Comparison of ENCODE assay signal across 20 cellular contexts in genomic region chr15:47461560-47462175, GRCh38.
"Had no signal": no experiment of that assay in that cellular context is flagged by ENCODE, and none has a peak within 500 bp of the region (broad histone marks: within the 10 kb centered on the region; RNA-seq: fewer than 3 reads in every experiment).

No MANE protein-coding gene starts in this region.

- DNase-seq: activated CD4-positive, alpha-beta memory T cell treated with anti-CD3 and anti-CD28 coated beads for 36 hours; activated CD4-positive, alpha-beta T cell treated with anti-CD3 and anti-CD28 coated beads for 36 hours; activated CD8-positive, alpha-beta memory T cell treated with anti-CD3 and anti-CD28 coated beads, Interleukin-2, amount 10 ng/mL, durations not matched to agents 7 days and 5 days; activated naive CD4-positive, alpha-beta T cell treated with anti-CD3 and anti-CD28 coated beads, Interleukin-2, amount 50 U/mL, for 16 hours; activated T-cell treated with anti-CD3 and anti-CD28 coated beads, Interleukin-2, amount 50 U/mL, for 1 hour; adrenal gland; body of pancreas; cortex of kidney; effector CD4-positive, alpha-beta T cell; esophagus squamous epithelium; mammary epithelial cell; stimulated activated CD4-positive, alpha-beta T cell treated with anti-CD3 and anti-CD28 coated beads, Interleukin-12 subunit alpha, Interleukin-12 subunit beta, amount 100 ng/mL, for 4 hours; stimulated activated CD4-positive, alpha-beta T cell treated with anti-CD3 and anti-CD28 coated beads, Interleukin-2, amount 100 ng/mL, for 24 hours; stomach; T-helper 17 cell; upper lobe of right lung had no signal

- H3K36me3 Mint-ChIP-seq: activated CD4-positive, alpha-beta memory T cell treated with anti-CD3 and anti-CD28 coated beads for 36 hours; activated CD8-positive, alpha-beta memory T cell treated with anti-CD3 and anti-CD28 coated beads, Interleukin-2, amount 10 ng/mL, durations not matched to agents 7 days and 5 days had no signal

- H3K27ac Mint-ChIP-seq: activated CD4-positive, alpha-beta memory T cell treated with anti-CD3 and anti-CD28 coated beads for 36 hours; activated CD4-positive, alpha-beta T cell treated with anti-CD3 and anti-CD28 coated beads for 36 hours; activated CD8-positive, alpha-beta memory T cell treated with anti-CD3 and anti-CD28 coated beads, Interleukin-2, amount 10 ng/mL, durations not matched to agents 7 days and 5 days; T-helper 17 cell had no signal

- H3K4me1 ChIP-seq: adrenal gland, body of pancreas, gastroesophageal sphincter, parathyroid adenoma, stomach, upper lobe of right lung had no signal

- H3K9ac ChIP-seq: parathyroid adenoma had no signal

- H3K9me3 ChIP-seq: adrenal gland, body of pancreas, esophagus squamous epithelium, gastroesophageal sphincter, stomach, thoracic aorta, upper lobe of right lung had no signal

- H3K79me2 ChIP-seq: parathyroid adenoma had no signal

- H3K36me3 ChIP-seq: adrenal gland, esophagus squamous epithelium, gastroesophageal sphincter, stomach, thoracic aorta, upper lobe of right lung had no signal

- H3K4me1 Mint-ChIP-seq: activated CD4-positive, alpha-beta T cell treated with anti-CD3 and anti-CD28 coated beads for 36 hours; central memory CD8-positive, alpha-beta T cell; T-helper 17 cell had no signal

- H2AFZ ChIP-seq: parathyroid adenoma had no signal

- H3K27me3 ChIP-seq: adrenal gland, body of pancreas, esophagus squamous epithelium, gastroesophageal sphincter, stomach, upper lobe of right lung had no signal

- H3K27me3 Mint-ChIP-seq: activated CD4-positive, alpha-beta memory T cell treated with anti-CD3 and anti-CD28 coated beads for 36 hours; activated CD8-positive, alpha-beta memory T cell treated with anti-CD3 and anti-CD28 coated beads, Interleukin-2, amount 10 ng/mL, durations not matched to agents 7 days and 5 days; central memory CD8-positive, alpha-beta T cell; T-helper 17 cell had no signal

- H3K4me3 Mint-ChIP-seq: activated CD4-positive, alpha-beta memory T cell treated with anti-CD3 and anti-CD28 coated beads for 36 hours; activated CD4-positive, alpha-beta T cell treated with anti-CD3 and anti-CD28 coated beads for 36 hours; activated CD8-positive, alpha-beta memory T cell treated with anti-CD3 and anti-CD28 coated beads, Interleukin-2, amount 10 ng/mL, durations not matched to agents 7 days and 5 days; central memory CD8-positive, alpha-beta T cell; T-helper 17 cell had no signal

- H3K27ac ChIP-seq: adrenal gland, body of pancreas, esophagus squamous epithelium, gastroesophageal sphincter, parathyroid adenoma, stomach, thoracic aorta, upper lobe of right lung had no signal

- H3K4me3 ChIP-seq: adrenal gland, body of pancreas, esophagus squamous epithelium, gastroesophageal sphincter, stomach, thoracic aorta, upper lobe of right lung had no signal

- H3K9me3 Mint-ChIP-seq: activated CD4-positive, alpha-beta memory T cell treated with anti-CD3 and anti-CD28 coated beads for 36 hours had no signal
